8 cellular contexts compared by ENCODE assay signal in the genomic region with DNA sequence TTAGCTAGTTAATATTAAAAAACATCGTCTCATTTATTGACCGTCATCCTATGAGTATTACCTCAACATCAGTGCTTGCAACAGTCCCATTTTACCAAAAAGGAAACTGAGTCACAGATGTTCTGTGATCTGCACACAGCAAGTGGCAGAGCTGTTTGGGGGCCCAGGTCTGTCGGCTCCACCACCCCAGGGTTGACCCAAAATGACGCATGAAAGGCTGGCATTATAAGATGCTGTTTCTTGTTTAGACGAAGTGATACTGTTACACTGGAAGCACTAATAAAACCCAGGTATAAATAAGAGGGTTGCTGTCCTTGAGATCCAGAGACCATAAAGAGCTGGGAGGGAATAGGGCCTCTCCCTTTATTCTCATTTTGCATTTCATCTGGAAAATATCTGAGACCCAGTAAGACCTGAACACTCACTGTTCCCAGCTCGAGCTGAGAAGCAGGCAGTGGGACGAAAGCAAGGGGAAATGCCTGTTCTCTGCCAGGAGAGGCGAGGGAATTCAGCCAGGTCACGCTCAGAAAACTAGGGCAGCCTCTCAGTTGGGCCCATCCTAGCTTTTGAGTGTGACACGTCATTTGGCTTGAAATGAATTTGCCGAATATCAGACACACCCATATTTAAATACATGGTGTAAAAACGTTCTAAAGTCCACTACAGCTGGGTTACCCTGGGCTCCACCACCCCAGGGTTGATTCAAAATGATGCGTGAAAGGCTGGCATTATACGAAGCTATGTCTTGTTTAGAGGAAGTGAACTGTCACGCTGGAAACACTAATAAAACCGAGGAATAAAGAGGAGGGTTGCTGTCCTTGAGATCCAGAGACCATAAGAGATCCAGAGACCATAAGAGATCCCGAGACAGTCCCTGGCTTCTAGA. TPM values are rescaled to one million over a fixed set of nuclear protein-coding genes. Genes with fewer than 3 reads are reported as not detected.
DNase-seq lines count a peak whose midpoint lies in the region; ATAC-seq and FAIRE-seq lines count a peak whose summit lies in the region.

No MANE protein-coding gene starts in this region.

- FAIRE-seq in HTR-8/SVneo (lab: Jason Lieb, UNC), result no peak

- no peaks in the 10 kb centered on the region for H3K27me3 Mint-ChIP-seq in central memory CD8-positive, alpha-beta T cell

- peaks cover 13% of the 10 kb centered on the region for H3K36me3 Mint-ChIP-seq in central memory CD8-positive, alpha-beta T cell (ENCODE audit: insufficient read depth)

- peak overlapping the region; percentile 99 for H3K4me3 Mint-ChIP-seq in central memory CD8-positive, alpha-beta T cell

- no peak for ATAC-seq in central memory CD8-positive, alpha-beta T cell (replicated peaks; ENCODE audit: extremely low read depth, poor library complexity, severe bottlenecking)

- H3K27ac Mint-ChIP-seq in central memory CD8-positive, alpha-beta T cell (ENCODE audit: low read depth), result no peak overlapping the region

- no peaks in the 10 kb centered on the region for H3K9me3 Mint-ChIP-seq in central memory CD8-positive, alpha-beta T cell

- DNase-seq in Ammon's horn (ENCODE audit: low spot score) (peak; percentile 66), HT-29 (ENCODE audit: low spot score) (peak; percentile 31), medulla oblongata (ENCODE audit: extremely low spot score) (peak; percentile 75), putamen (ENCODE audit: low spot score) (no peak), HTR-8/SVneo (ENCODE audit: insufficient read length, low spot score) (no peak), retina (no peak)
- no peak for DNase-seq in central memory CD8-positive, alpha-beta T cell (ENCODE audit: low spot score in 2 of 2)
- no peak for DNase-seq in activated naive CD4-positive, alpha-beta T cell (lab: John Stamatoyannopoulos, UW)

- H3K4me1 Mint-ChIP-seq in central memory CD8-positive, alpha-beta T cell, result peaks cover 55% of the 10 kb centered on the region

RNA-seq across cellular contexts. Expression of a gene that starts 1.4 kb away (rescaled TPM):
- 23.6 and 26.4 TPM in 2 replicates for total RNA-seq in HT-29 (2014; rRNA removed; shearing (Covaris generic))

RNA-seq across cellular contexts. Expression of a gene that starts 16.4 kb away (rescaled TPM):
- 50.3 and 50.4 TPM in 2 replicates for total RNA-seq in HT-29 (2014; rRNA removed; shearing (Covaris generic))

RNA-seq across cellular contexts. Expression of a gene that starts 16.5 kb away (rescaled TPM):
- 0.48 and 0.50 TPM in 2 replicates for total RNA-seq in HT-29 (2014; rRNA removed; shearing (Covaris generic))

RNA-seq across cellular contexts. Expression of a gene that starts 26.1 kb away (rescaled TPM):
- 4.6 and 4.8 TPM in 2 replicates for total RNA-seq in HT-29 (2014; rRNA removed; shearing (Covaris generic))

Comparison
In these comparisons a context has a peak if more than half of its experiments do, and no peak if none do; other contexts are left out.
1. DNase-seq: peak in Ammon's horn (single experiment), HT-29 (single experiment) and medulla oblongata (single experiment); none in central memory CD8-positive, alpha-beta T cell (0 of 2), putamen (single experiment), HTR-8/SVneo (single experiment), retina (single experiment) and activated naive CD4-positive, alpha-beta T cell (0 of 4).